In genomic region chr22:30061094-30061493, GRCh38 we compare ENCODE assay signal across 12 cellular contexts. TPM values are rescaled to one million over a fixed set of nuclear protein-coding genes. Genes with fewer than 3 reads are reported as not detected.
"Had no signal": no experiment of that assay in that cellular context is flagged by ENCODE, and none has a peak within 500 bp of the region (broad histone marks: within the 10 kb centered on the region; RNA-seq: fewer than 3 reads in every experiment).

No MANE protein-coding gene starts in this region.

RNA-seq across cellular contexts. Expression of gene HORMAD2, which starts 19.2 kb away (rescaled TPM):
- total RNA-seq: NCI-H460, OCI-LY7, PC-3, PC-9, Peyer's patch, Right ventricle myocardium inferior, Right ventricle myocardium superior, RPMI7951, SJCRH30, SJSA1, SK-MEL-5 had no signal
- polyA plus RNA-seq: SK-N-SH had no signal
